11 cellular contexts compared by ENCODE assay signal in the genomic region with DNA sequence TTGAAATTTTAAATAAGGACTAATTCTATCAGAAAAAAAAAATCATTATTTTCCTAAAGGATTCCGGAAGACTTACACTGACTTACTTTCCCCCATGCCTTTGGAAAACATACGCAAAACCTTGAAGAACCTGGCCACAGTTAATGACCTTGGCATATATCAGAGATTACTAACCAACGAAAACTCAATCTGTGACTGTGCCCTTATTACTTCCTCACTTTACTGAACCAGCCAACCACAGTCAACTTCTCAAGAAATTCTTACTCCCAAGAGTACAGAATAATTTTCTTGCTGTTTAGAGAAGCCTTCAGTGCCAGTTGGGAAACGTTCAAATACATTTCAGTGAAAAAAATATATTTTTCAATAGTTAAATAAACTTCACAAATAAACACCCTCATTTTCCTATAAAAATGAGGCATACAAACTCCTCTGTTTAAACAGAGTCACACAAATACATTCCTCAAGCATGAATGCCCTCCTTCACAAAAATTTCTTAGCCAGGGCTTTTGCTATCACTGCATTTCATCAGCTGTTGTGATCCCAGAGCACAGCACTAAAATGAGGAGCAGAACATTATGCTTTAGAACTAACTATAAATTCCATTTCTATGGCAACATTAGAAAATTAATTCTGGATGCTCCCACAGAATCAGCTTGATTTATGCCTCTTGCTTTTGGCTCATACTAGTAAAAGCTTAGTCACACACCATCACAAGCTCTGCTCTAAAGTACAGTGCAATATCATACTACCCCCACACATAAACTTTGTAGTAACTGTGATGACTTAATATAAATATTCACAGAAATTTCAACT.
DNase-seq lines count a peak whose midpoint lies in the region; ATAC-seq, FAIRE-seq and TF ChIP-seq lines count a peak whose summit lies in the region.
"Had no signal": no experiment of that assay in that cellular context is flagged by ENCODE, and none has a peak within 500 bp of the region (broad histone marks: within the 10 kb centered on the region; RNA-seq: fewer than 3 reads in every experiment).

No MANE protein-coding gene starts in this region.

- no peaks in the 10 kb centered on the region for H3K27me3 ChIP-seq in lung (ENCODE audit: control insufficient read depth, insufficient read depth)
- no peaks in the 10 kb centered on the region for H3K27me3 ChIP-seq in thoracic aorta (replicated peaks; ENCODE audit: insufficient read depth)
- no peaks in the 10 kb centered on the region for H3K27me3 ChIP-seq in small intestine (ENCODE audit: control insufficient read depth in 2 of 2, insufficient read depth in 2 of 2, low read length in 2 of 2)

- FAIRE-seq in small intestine (lab: Jason Lieb, UNC), result no peak

- no peak overlapping the region for H3K4me3 Mint-ChIP-seq in progenitor cell of endocrine pancreas (ENCODE audit: low read depth)

- peak; percentile 50 for DNase-seq in HT1080 (ENCODE audit: low read depth)
- DNase-seq in lung (ENCODE audit: low spot score), result no peak
- DNase-seq in thoracic aorta (ENCODE audit: low spot score), result no peak
- no peak for DNase-seq in stimulated activated CD4-positive, alpha-beta T cell treated with anti-CD3 and anti-CD28 coated beads, Interleukin-4, amount 100 ng/mL, for 1 hour
- DNase-seq in activated effector memory CD4-positive, alpha-beta T cell treated with anti-CD3 and anti-CD28 coated beads, Interleukin-2, amount 50 U/mL, for 16 hours, result no peak
- DNase-seq in progenitor cell of endocrine pancreas (ENCODE audit: low spot score, unreplicated experiment), result no peak
- DNase-seq in small intestine, result no peak
- DNase-seq: activated CD8-positive, alpha-beta memory T cell treated with anti-CD3 and anti-CD28 coated beads, Interleukin-2, amount 50 U/mL, for 4 hours; KBM-7; OCI-M1 had no signal

- ATAC-seq in lung (ENCODE audit: insufficient read depth, low FRiP score), result peak; percentile 40
- ATAC-seq in thoracic aorta (ENCODE audit: insufficient number of reproducible peaks, low FRiP score, low read depth), result peak; percentile 75

- no peaks in the 10 kb centered on the region for H3K9me3 Mint-ChIP-seq in progenitor cell of endocrine pancreas (ENCODE audit: low read depth)

- H3K4me1 Mint-ChIP-seq in progenitor cell of endocrine pancreas (ENCODE audit: low read depth), result peaks cover 6% of the 10 kb centered on the region

- no peak for TF ChIP-seq CTCF in lung (IDR thresholded peaks at IDR 0.05; ENCODE audit: control extremely low read depth, extremely low read depth)
- TF ChIP-seq CTCF in thoracic aorta (IDR thresholded peaks at IDR 0.05), result no peak
- no peak for TF ChIP-seq CTCF in progenitor cell of endocrine pancreas (IDR thresholded peaks at IDR 0.05; ENCODE audit: unreplicated experiment)

- peaks cover 6 to 13% of the 10 kb centered on the region in 2 donors for H3K36me3 ChIP-seq in lung (ENCODE audit: control insufficient read depth in 2 of 2, insufficient read depth in 2 of 2, low read length in 2 of 2)
- H3K36me3 ChIP-seq in thoracic aorta, result peaks cover 39% of the 10 kb centered on the region
- peaks cover 0 to 13% of the 10 kb centered on the region in 2 donors for H3K36me3 ChIP-seq in small intestine (ENCODE audit: control insufficient read depth in 2 of 2, insufficient read depth in 2 of 2, low read length in 2 of 2)

- peak overlapping the region; percentile 71 for H3K27ac ChIP-seq in cingulate gyrus (ENCODE audit: low read depth, low read length)
- peak overlapping the region in 1 of 2 donors; percentile 46 for H3K27ac ChIP-seq in lung (ENCODE audit: low read depth in 1 of 2, low read length in 1 of 2)
- H3K27ac ChIP-seq in thoracic aorta, result peak overlapping the region; percentile 54 to 82
- H3K27ac ChIP-seq in small intestine (ENCODE audit: low read depth in 1 of 2, low read length in 1 of 2), result peak overlapping the region in 1 of 2 donors; percentile 64

- no peak overlapping the region for H3K27ac Mint-ChIP-seq in progenitor cell of endocrine pancreas

- H3K4me3 ChIP-seq in lung, result no peak overlapping the region
- H3K4me3 ChIP-seq in thoracic aorta, result peak overlapping the region; percentile 42
- no peak overlapping the region for H3K4me3 ChIP-seq in small intestine (ENCODE audit: low read depth in 1 of 2, low read length in 2 of 2)

- no peaks in the 10 kb centered on the region for H3K27me3 Mint-ChIP-seq in progenitor cell of endocrine pancreas

- H3K9me3 ChIP-seq in lung (ENCODE audit: control insufficient read depth in 2 of 2, insufficient read depth in 1 of 2, low read length in 1 of 2), result no peaks in the 10 kb centered on the region
- H3K9me3 ChIP-seq in thoracic aorta, result no peaks in the 10 kb centered on the region
- no peaks in the 10 kb centered on the region for H3K9me3 ChIP-seq in small intestine (ENCODE audit: control insufficient read depth, low read depth)

- peaks cover 24% of the 10 kb centered on the region for H3K36me3 Mint-ChIP-seq in progenitor cell of endocrine pancreas (ENCODE audit: insufficient read depth)

- WGBS in lung, 2 donors, result 64 to 80% methylated on average over 4 of the region's 4 CpGs
- 49 to 69% (median 63%) methylated on average over 4 of the region's 4 CpGs for WGBS in small intestine, 3 donors

- peaks cover 3 to 20% of the 10 kb centered on the region in 2 donors for H3K4me1 ChIP-seq in lung (ENCODE audit: control insufficient read depth in 2 of 2, insufficient read depth in 2 of 2, low read length in 2 of 2)
- peaks cover 33 to 83% of the 10 kb centered on the region in 2 donors for H3K4me1 ChIP-seq in thoracic aorta (ENCODE audit: control insufficient read depth in 1 of 2, low read depth in 2 of 2)
- no peaks in the 10 kb centered on the region for H3K4me1 ChIP-seq in small intestine (ENCODE audit: control insufficient read depth in 2 of 2, insufficient read depth in 1 of 2, low read depth in 1 of 2, low read length in 1 of 2)
